ENCODE assay signal across 1 cellular context in genomic region chr20:49484180-49485140, GRCh38.
TF ChIP-seq lines count a peak whose summit lies in the region.

No MANE protein-coding gene starts in this region.

TF ChIP-seq in K562, 482 proteins besides CTCF, POLR2A, EP300 and RAD21 (continued from another document and continues in another):
- TF ChIP-seq SMARCB1 (IDR thresholded peaks at IDR 0.05; ENCODE audit: insufficient read length, low read depth) (no peak), ZBTB9 (CRISPR knock-in tag; IDR thresholded peaks at IDR 0.05) (no peak), MAFK (IDR thresholded peaks at IDR 0.05; ENCODE audit: low read length) (no peak), SIN3A (IDR thresholded peaks at IDR 0.05; ENCODE audit: borderline replicate concordance in 2 of 2, control insufficient read depth in 1 of 2, low read depth in 2 of 2, low read length in 2 of 2) (no peak), HDAC1 (IDR thresholded peaks at IDR 0.05) (0 out of 4 replicates have a peak, but pooled peaks of 1 of the 2 experiments have one; percentile 32), FOXP1 (CRISPR knock-in tag; IDR thresholded peaks at IDR 0.05) (0 out of 2 replicates have a peak, but pooled peaks have one; percentile 27), IRF2 (CRISPR knock-in tag; IDR thresholded peaks at IDR 0.05) (no peak), E2F5 (CRISPR knock-in tag; IDR thresholded peaks at IDR 0.05) (no peak), ZNF766 (CRISPR knock-in tag; conservative IDR thresholded peaks at IDR 0.05) (no peak), BRF2 (IDR thresholded peaks at IDR 0.05; ENCODE audit: borderline replicate concordance, insufficient read depth, insufficient read length) (no peak), DMBX1 (CRISPR knock-in tag; IDR thresholded peaks at IDR 0.05; ENCODE audit: borderline replicate concordance) (no peak), THRB (CRISPR knock-in tag; conservative IDR thresholded peaks at IDR 0.05) (no peak), IRF1 (CRISPR knock-in tag; IDR thresholded peaks at IDR 0.05; ENCODE audit: borderline replicate concordance) (no peak), ZBTB33 (CRISPR knock-in tag; IDR thresholded peaks at IDR 0.05) (no peak), ARID1B (IDR thresholded peaks at IDR 0.05) (no peak), ATF3 (IDR thresholded peaks at IDR 0.05) (no peak), ATF3 (CRISPR knock-in tag; conservative IDR thresholded peaks at IDR 0.05) (no peak), CGGBP1 (CRISPR knock-in tag; IDR thresholded peaks at IDR 0.05) (no peak), BMI1 (IDR thresholded peaks at IDR 0.05; ENCODE audit: low read length) (no peak), U2AF2 (optimal IDR thresholded peaks at IDR 0.05; ENCODE audit: low read depth, low read length) (no peak), EWSR1 (IDR thresholded peaks at IDR 0.05; ENCODE audit: borderline replicate concordance, low read depth, partially characterized antibody) (no peak), CHD4 (IDR thresholded peaks at IDR 0.05; ENCODE audit: insufficient read depth, insufficient replicate concordance, low read depth, low read length, poor library complexity, severe bottlenecking) (no peak), CREBBP (IDR thresholded peaks at IDR 0.05; ENCODE audit: low read depth, low read length) (no peak), MIER1 (IDR thresholded peaks at IDR 0.05; ENCODE audit: low read depth) (no peak), PRPF4 (IDR thresholded peaks at IDR 0.05; ENCODE audit: insufficient read depth, low read depth, low read length, poor library complexity, severe bottlenecking) (no peak), CHD2 (IDR thresholded peaks at IDR 0.05; ENCODE audit: low read depth, low read length) (no peak), HMGXB4 (CRISPR knock-in tag; IDR thresholded peaks at IDR 0.05) (no peak), KDM1A (IDR thresholded peaks at IDR 0.05) (no peak), SETDB1 (IDR thresholded peaks at IDR 0.05; ENCODE audit: low read length) (no peak), ZBTB43 (CRISPR knock-in tag; IDR thresholded peaks at IDR 0.05) (no peak), HCFC1 (IDR thresholded peaks at IDR 0.05; ENCODE audit: low read depth, low read length) (no peak), ZKSCAN8 (CRISPR knock-in tag; IDR thresholded peaks at IDR 0.05) (no peak), MYNN (IDR thresholded peaks at IDR 0.05) (no peak), MYNN (CRISPR knock-in tag; IDR thresholded peaks at IDR 0.05) (no peak), PBX2 (CRISPR knock-in tag; IDR thresholded peaks at IDR 0.05; ENCODE audit: low read depth) (no peak), PBX2 (tag; conservative IDR thresholded peaks at IDR 0.05; ENCODE audit: low read depth) (0 out of 2 replicates have a peak, but pooled peaks have one; percentile 14), DIDO1 (tag; IDR thresholded peaks at IDR 0.05; ENCODE audit: low read depth) (no peak), RBM15 (IDR thresholded peaks at IDR 0.05; ENCODE audit: insufficient read depth, low read length) (no peak), TRIM28 (IDR thresholded peaks at IDR 0.05) (no peak), NFE2 (IDR thresholded peaks at IDR 0.05; ENCODE audit: low read depth) (no peak), CREB3L1 (IDR thresholded peaks at IDR 0.05; ENCODE audit: borderline replicate concordance, low read depth) (no peak), POLR3G (IDR thresholded peaks at IDR 0.05; ENCODE audit: extremely low read depth, insufficient read length, insufficient replicate concordance) (no peak), MECOM (CRISPR knock-in tag; IDR thresholded peaks at IDR 0.05) (no peak), ZNF511 (CRISPR knock-in tag; IDR thresholded peaks at IDR 0.05) (no peak), FOXA1 (IDR thresholded peaks at IDR 0.05; ENCODE audit: borderline replicate concordance) (no peak), TRIM25 (IDR thresholded peaks at IDR 0.05; ENCODE audit: borderline replicate concordance) (no peak)
